29 cellular contexts compared by ENCODE assay signal in the genomic region with DNA sequence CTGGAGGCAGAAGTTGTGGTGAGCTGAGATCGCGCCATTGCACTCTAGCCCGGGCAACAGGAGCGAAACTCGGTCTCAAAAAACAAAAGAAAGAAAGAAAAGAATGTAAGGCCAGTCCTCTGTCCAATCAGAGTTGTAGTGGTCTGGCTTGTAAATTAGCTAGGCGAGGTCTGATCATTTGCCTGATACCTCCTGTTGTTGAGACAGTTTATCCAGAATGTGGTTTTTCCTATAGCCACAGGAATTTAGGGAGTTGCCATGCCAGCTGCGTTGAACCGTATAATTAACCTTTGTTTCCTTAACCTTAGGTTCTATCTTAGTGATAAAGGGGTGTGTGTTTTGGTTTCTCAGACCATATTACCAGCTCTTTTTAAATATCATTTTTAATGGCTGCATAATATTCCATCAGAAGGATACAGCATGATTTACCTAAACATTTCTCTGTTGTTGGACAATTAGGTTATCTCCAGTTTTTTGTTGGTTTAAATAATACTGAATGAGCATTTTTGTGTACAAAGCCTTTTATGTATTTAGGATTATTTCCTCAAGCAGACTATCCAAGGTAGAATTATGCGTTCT.
"Had no signal": no experiment of that assay in that cellular context is flagged by ENCODE, and none has a peak within 500 bp of the region (broad histone marks: within the 10 kb centered on the region; RNA-seq: fewer than 3 reads in every experiment).

No MANE protein-coding gene starts in this region.

- ATAC-seq: activated naive CD4-positive, alpha-beta T cell treated with anti-CD3 and anti-CD28 coated beads, Interleukin-2, amount 50 U/mL, for 72 hours; activated naive CD8-positive, alpha-beta T cell treated with anti-CD3 and anti-CD28 coated beads, Interleukin-2, amount 50 U/mL, for 24 hours; activated T-cell treated with anti-CD3 and anti-CD28 coated beads, Interleukin-2, amount 50 U/mL, for 4 hours; Right ventricle myocardium inferior; T-helper 17 cell had no signal

- H3K9me3 ChIP-seq: MG63, SJSA1 had no signal

- H3K27ac Mint-ChIP-seq: activated CD4-positive, alpha-beta memory T cell treated with anti-CD3 and anti-CD28 coated beads for 36 hours; activated CD4-positive, alpha-beta T cell treated with anti-CD3 and anti-CD28 coated beads, Interleukin-2, amount 10 ng/mL, durations not matched to agents 7 days and 5 days; activated naive CD8-positive, alpha-beta T cell treated with anti-CD3 and anti-CD28 coated beads, Interleukin-2, amount 50 U/mL, for 24 hours; brain had no signal

- H3K4me3 Mint-ChIP-seq: activated CD4-positive, alpha-beta memory T cell treated with anti-CD3 and anti-CD28 coated beads for 36 hours; activated CD4-positive, alpha-beta T cell treated with anti-CD3 and anti-CD28 coated beads, Interleukin-2, amount 10 ng/mL, durations not matched to agents 7 days and 5 days; activated naive CD8-positive, alpha-beta T cell treated with anti-CD3 and anti-CD28 coated beads, Interleukin-2, amount 50 U/mL, for 24 hours; activated T-cell treated with anti-CD3 and anti-CD28 coated beads, Interleukin-2, amount 50 U/mL, for 4 hours; brain; central memory CD8-positive, alpha-beta T cell; T-helper 17 cell had no signal

- H3K36me3 Mint-ChIP-seq: brain had no signal

- DNase-seq: activated CD4-positive, alpha-beta memory T cell treated with anti-CD3 and anti-CD28 coated beads for 36 hours; activated CD4-positive, alpha-beta T cell treated with anti-CD3 and anti-CD28 coated beads, Interleukin-2, amount 10 ng/mL, durations not matched to agents 7 days and 5 days; activated CD4-positive, CD25-positive, alpha-beta regulatory T cell; activated effector memory CD4-positive, alpha-beta T cell treated with anti-CD3 and anti-CD28 coated beads, Interleukin-2, amount 50 U/mL, for 16 hours; activated naive CD4-positive, alpha-beta T cell treated with Interleukin-2 at 50 U/mL for 16 hours; activated naive CD8-positive, alpha-beta T cell treated with anti-CD3 and anti-CD28 coated beads, Interleukin-2, amount 50 U/mL, for 24 hours; activated T-cell treated with anti-CD3 and anti-CD28 coated beads, Interleukin-2, amount 50 U/mL, for 4 hours; amygdala; IMR-90; KG1; MG63; MV-4-11; NCI-H1105; NCI-H1436; NCI-H187; NCI-H2081 treated with DMSO at 0.1 percent for 48 hours; NCI-H446 treated with DMSO at 0.1 percent for 48 hours; NCI-H526; NCI-H82; RPMI8226; T-helper 17 cell; T1000 had no signal

- H3K27ac ChIP-seq: SJSA1, VCaP had no signal

- H3K36me3 ChIP-seq: MG63, SJSA1 had no signal

- H3K9me3 Mint-ChIP-seq: central memory CD8-positive, alpha-beta T cell had no signal

- H3K27me3 Mint-ChIP-seq: activated CD4-positive, alpha-beta memory T cell treated with anti-CD3 and anti-CD28 coated beads for 36 hours; activated naive CD8-positive, alpha-beta T cell treated with anti-CD3 and anti-CD28 coated beads, Interleukin-2, amount 50 U/mL, for 24 hours; central memory CD8-positive, alpha-beta T cell; T-helper 17 cell had no signal

- H3K4me3 ChIP-seq: MG63, SJSA1 had no signal

- FAIRE-seq: astrocyte had no signal
